In genomic region chr4:36757623-36758311, GRCh38 we compare ENCODE assay signal across 1 cellular context.
TF ChIP-seq lines count a peak whose summit lies in the region.

No MANE protein-coding gene starts in this region.

TF ChIP-seq in K562, 482 proteins besides CTCF, POLR2A, EP300 and RAD21 (continued from another document and continues in another):
- 0 out of 2 replicates have a peak, but pooled peaks have one; percentile 56 for TF ChIP-seq DIDO1 (tag; IDR thresholded peaks at IDR 0.05; ENCODE audit: low read depth)
- no peak for TF ChIP-seq CREBBP (IDR thresholded peaks at IDR 0.05; ENCODE audit: low read depth, low read length)
- TF ChIP-seq, protein P1, sequence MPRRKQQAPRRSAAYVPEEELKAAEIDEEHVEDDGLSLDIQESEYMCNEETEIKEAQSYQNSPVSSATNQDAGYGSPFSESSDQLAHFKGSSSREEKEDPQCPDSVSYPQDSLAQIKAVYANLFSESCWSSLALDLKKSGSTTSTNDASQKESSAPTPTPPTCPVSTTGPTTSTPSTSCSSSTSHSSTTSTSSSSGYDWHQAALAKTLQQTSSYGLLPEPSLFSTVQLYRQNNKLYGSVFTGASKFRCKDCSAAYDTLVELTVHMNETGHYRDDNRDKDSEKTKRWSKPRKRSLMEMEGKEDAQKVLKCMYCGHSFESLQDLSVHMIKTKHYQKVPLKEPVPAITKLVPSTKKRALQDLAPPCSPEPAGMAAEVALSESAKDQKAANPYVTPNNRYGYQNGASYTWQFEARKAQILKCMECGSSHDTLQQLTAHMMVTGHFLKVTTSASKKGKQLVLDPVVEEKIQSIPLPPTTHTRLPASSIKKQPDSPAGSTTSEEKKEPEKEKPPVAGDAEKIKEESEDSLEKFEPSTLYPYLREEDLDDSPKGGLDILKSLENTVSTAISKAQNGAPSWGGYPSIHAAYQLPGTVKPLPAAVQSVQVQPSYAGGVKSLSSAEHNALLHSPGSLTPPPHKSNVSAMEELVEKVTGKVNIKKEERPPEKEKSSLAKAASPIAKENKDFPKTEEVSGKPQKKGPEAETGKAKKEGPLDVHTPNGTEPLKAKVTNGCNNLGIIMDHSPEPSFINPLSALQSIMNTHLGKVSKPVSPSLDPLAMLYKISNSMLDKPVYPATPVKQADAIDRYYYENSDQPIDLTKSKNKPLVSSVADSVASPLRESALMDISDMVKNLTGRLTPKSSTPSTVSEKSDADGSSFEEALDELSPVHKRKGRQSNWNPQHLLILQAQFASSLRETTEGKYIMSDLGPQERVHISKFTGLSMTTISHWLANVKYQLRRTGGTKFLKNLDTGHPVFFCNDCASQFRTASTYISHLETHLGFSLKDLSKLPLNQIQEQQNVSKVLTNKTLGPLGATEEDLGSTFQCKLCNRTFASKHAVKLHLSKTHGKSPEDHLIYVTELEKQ (CRISPR knock-in tag; IDR thresholded peaks at IDR 0.05), result peak; percentile 78; the same call in 1 of the 2 replicates
- TF ChIP-seq ZNF77 (CRISPR knock-in tag; IDR thresholded peaks at IDR 0.05), result no peak
- TF ChIP-seq, protein P2, sequence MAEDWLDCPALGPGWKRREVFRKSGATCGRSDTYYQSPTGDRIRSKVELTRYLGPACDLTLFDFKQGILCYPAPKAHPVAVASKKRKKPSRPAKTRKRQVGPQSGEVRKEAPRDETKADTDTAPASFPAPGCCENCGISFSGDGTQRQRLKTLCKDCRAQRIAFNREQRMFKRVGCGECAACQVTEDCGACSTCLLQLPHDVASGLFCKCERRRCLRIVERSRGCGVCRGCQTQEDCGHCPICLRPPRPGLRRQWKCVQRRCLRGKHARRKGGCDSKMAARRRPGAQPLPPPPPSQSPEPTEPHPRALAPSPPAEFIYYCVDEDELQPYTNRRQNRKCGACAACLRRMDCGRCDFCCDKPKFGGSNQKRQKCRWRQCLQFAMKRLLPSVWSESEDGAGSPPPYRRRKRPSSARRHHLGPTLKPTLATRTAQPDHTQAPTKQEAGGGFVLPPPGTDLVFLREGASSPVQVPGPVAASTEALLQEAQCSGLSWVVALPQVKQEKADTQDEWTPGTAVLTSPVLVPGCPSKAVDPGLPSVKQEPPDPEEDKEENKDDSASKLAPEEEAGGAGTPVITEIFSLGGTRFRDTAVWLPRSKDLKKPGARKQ (CRISPR knock-in tag; IDR thresholded peaks at IDR 0.05), result peak; percentile 80; the same call in 1 of the 2 replicates
- TF ChIP-seq ATF2 (CRISPR knock-in tag; IDR thresholded peaks at IDR 0.05), result no peak
- TF ChIP-seq ATF1 (CRISPR knock-in tag; IDR thresholded peaks at IDR 0.05), result no peak
- peak; percentile 25; the same call in 1 of the 2 replicates for TF ChIP-seq ATF1 (tag; IDR thresholded peaks at IDR 0.05)
- no peak for TF ChIP-seq CBX1 (IDR thresholded peaks at IDR 0.05; ENCODE audit: low read depth)
- peak; percentile 88; the same call in 1 of the 2 replicates for TF ChIP-seq DMBX1 (CRISPR knock-in tag; IDR thresholded peaks at IDR 0.05; ENCODE audit: borderline replicate concordance)
- TF ChIP-seq ZNF311 (CRISPR knock-in tag; IDR thresholded peaks at IDR 0.05), result peak; percentile 90
- TF ChIP-seq SMAD1 (IDR thresholded peaks at IDR 0.05; ENCODE audit: low read depth, low read length, partially characterized antibody), result no peak
- TF ChIP-seq FOSL1 (tag; conservative IDR thresholded peaks at IDR 0.05), result peak; percentile 47
- TF ChIP-seq ZNF436 (CRISPR knock-in tag; IDR thresholded peaks at IDR 0.05), result no peak
- no peak for TF ChIP-seq FOXJ2 (tag; IDR thresholded peaks at IDR 0.05)
- no peak for TF ChIP-seq TAL1 (IDR thresholded peaks at IDR 0.05)
- TF ChIP-seq ZNF165 (CRISPR knock-in tag; IDR thresholded peaks at IDR 0.05; ENCODE audit: borderline replicate concordance), result peak; percentile 91; the same call in 1 of the 2 replicates
- peak; percentile 84 for TF ChIP-seq MEF2D (tag; conservative IDR thresholded peaks at IDR 0.05; ENCODE audit: low read depth)
- TF ChIP-seq MYBL2 (IDR thresholded peaks at IDR 0.05; ENCODE audit: low read depth), result no peak
- TF ChIP-seq MYBL2 (CRISPR knock-in tag; IDR thresholded peaks at IDR 0.05; ENCODE audit: borderline replicate concordance), result no peak
- TF ChIP-seq MGA (IDR thresholded peaks at IDR 0.05), result no peak
- no peak for TF ChIP-seq CREM (IDR thresholded peaks at IDR 0.05; ENCODE audit: low read depth)
- peak; percentile 87 for TF ChIP-seq ZNF766 (CRISPR knock-in tag; conservative IDR thresholded peaks at IDR 0.05)
- peak; percentile 75 for TF ChIP-seq KLF13 (tag; IDR thresholded peaks at IDR 0.05; ENCODE audit: borderline replicate concordance, low read depth)
- TF ChIP-seq, protein P3, sequence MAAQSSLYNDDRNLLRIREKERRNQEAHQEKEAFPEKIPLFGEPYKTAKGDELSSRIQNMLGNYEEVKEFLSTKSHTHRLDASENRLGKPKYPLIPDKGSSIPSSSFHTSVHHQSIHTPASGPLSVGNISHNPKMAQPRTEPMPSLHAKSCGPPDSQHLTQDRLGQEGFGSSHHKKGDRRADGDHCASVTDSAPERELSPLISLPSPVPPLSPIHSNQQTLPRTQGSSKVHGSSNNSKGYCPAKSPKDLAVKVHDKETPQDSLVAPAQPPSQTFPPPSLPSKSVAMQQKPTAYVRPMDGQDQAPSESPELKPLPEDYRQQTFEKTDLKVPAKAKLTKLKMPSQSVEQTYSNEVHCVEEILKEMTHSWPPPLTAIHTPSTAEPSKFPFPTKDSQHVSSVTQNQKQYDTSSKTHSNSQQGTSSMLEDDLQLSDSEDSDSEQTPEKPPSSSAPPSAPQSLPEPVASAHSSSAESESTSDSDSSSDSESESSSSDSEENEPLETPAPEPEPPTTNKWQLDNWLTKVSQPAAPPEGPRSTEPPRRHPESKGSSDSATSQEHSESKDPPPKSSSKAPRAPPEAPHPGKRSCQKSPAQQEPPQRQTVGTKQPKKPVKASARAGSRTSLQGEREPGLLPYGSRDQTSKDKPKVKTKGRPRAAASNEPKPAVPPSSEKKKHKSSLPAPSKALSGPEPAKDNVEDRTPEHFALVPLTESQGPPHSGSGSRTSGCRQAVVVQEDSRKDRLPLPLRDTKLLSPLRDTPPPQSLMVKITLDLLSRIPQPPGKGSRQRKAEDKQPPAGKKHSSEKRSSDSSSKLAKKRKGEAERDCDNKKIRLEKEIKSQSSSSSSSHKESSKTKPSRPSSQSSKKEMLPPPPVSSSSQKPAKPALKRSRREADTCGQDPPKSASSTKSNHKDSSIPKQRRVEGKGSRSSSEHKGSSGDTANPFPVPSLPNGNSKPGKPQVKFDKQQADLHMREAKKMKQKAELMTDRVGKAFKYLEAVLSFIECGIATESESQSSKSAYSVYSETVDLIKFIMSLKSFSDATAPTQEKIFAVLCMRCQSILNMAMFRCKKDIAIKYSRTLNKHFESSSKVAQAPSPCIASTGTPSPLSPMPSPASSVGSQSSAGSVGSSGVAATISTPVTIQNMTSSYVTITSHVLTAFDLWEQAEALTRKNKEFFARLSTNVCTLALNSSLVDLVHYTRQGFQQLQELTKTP (IDR thresholded peaks at IDR 0.05; ENCODE audit: low read depth in 1 of 2, partially characterized antibody in 2 of 2), result no peak
- TF ChIP-seq SMARCE1 (IDR thresholded peaks at IDR 0.05), result no peak
- TF ChIP-seq JUND (IDR thresholded peaks at IDR 0.05; ENCODE audit: borderline replicate concordance, low read depth, low read length), result no peak
- no peak for TF ChIP-seq JUND (tag; IDR thresholded peaks at IDR 0.05; ENCODE audit: borderline replicate concordance, low read depth, low read length)
- no peak for TF ChIP-seq GATAD2B (IDR thresholded peaks at IDR 0.05; ENCODE audit: borderline replicate concordance)
- 0 out of 2 replicates have a peak, but pooled peaks have one; percentile 66 for TF ChIP-seq HBP1 (CRISPR knock-in tag; IDR thresholded peaks at IDR 0.05)
- TF ChIP-seq TOE1 (IDR thresholded peaks at IDR 0.05; ENCODE audit: borderline replicate concordance), result no peak
- no peak for TF ChIP-seq TOE1 (CRISPR knock-in tag; IDR thresholded peaks at IDR 0.05; ENCODE audit: borderline replicate concordance, low read depth)
- TF ChIP-seq SRF (CRISPR knock-in tag; IDR thresholded peaks at IDR 0.05), result peak in 1 of 2 experiments; percentile 91; a peak in 2 of 4 replicates
